ENCODE assay signal across 8 cellular contexts in genomic region chr16:77273-77806, GRCh38. TPM values are rescaled to one million over a fixed set of nuclear protein-coding genes. Genes with fewer than 3 reads are reported as not detected.
DNase-seq lines count a peak whose midpoint lies in the region; ATAC-seq and TF ChIP-seq lines count a peak whose summit lies in the region.

No MANE protein-coding gene starts in this region.

- intact Hi-C loops in thyroid gland (cut with DNase I): no loop called here

- H3K9me3 ChIP-seq in endocrine pancreas (ENCODE audit: control insufficient read depth, low read length): no peaks in the 10 kb centered on the region
- H3K9me3 ChIP-seq in thyroid gland: no peaks in the 10 kb centered on the region

- H3K27me3 ChIP-seq in endocrine pancreas (ENCODE audit: control insufficient read depth, insufficient read depth, low read length) (peaks cover 10% of the 10 kb centered on the region), thyroid gland (no peaks in the 10 kb centered on the region)

- no peak for TF ChIP-seq CTCF in WI38 (IDR thresholded peaks at IDR 0.05; ENCODE audit: low read depth, low read length)
- TF ChIP-seq CTCF in mesothelial cell of epicardium (IDR thresholded peaks at IDR 0.05; ENCODE audit: unreplicated experiment): no peak
- TF ChIP-seq CTCF in thyroid gland (IDR thresholded peaks at IDR 0.05): no peak

- no peaks in the 10 kb centered on the region for H3K9me3 Mint-ChIP-seq in mesothelial cell of epicardium

- 45 to 56% methylated on average over 13 to 19 of the region's 31 CpGs for WGBS in thyroid gland, 2 donors

- H3K4me1 ChIP-seq in endocrine pancreas (ENCODE audit: control insufficient read depth, insufficient read depth, low read length): no peaks in the 10 kb centered on the region
- peaks cover 42 to 54% of the 10 kb centered on the region in 2 donors for H3K4me1 ChIP-seq in thyroid gland

- peak overlapping the region; percentile 22 for H3K9ac ChIP-seq in endocrine pancreas (ENCODE audit: control insufficient read depth, insufficient read depth, low read length)

- H3K27ac Mint-ChIP-seq in mesothelial cell of epicardium: peak overlapping the region; percentile 96

- H3K4me3 Mint-ChIP-seq in mesothelial cell of epicardium: peak overlapping the region; percentile 66

- TF ChIP-seq POLR2A in thyroid gland (IDR thresholded peaks at IDR 0.05): no peak

- no peaks in the 10 kb centered on the region for H3K36me3 Mint-ChIP-seq in mesothelial cell of epicardium

- DNase-seq in COLO829 (ENCODE audit: low spot score): peak; percentile 45
- peak in 1 of 2 experiments; percentile 61 for DNase-seq in mesothelial cell of epicardium (ENCODE audit: low spot score in 2 of 2, unreplicated experiment in 2 of 2)
- peak in 1 of 2 donors; percentile 43 for DNase-seq in thyroid gland

- peaks cover 41% of the 10 kb centered on the region for H3K4me1 Mint-ChIP-seq in mesothelial cell of epicardium

- H3K27me3 Mint-ChIP-seq in mesothelial cell of epicardium (ENCODE audit: low read depth): no peaks in the 10 kb centered on the region

- H3K36me3 ChIP-seq in endocrine pancreas (ENCODE audit: control insufficient read depth, insufficient read depth, low read length) (no peaks in the 10 kb centered on the region), thyroid gland (peaks cover 0 to 6% of the 10 kb centered on the region in 2 donors)

- ATAC-seq in GM19328 (IDR thresholded peaks at IDR 0.05; ENCODE audit: unreplicated experiment) (peak; percentile 36), HG03571 (IDR thresholded peaks at IDR 0.05; ENCODE audit: unreplicated experiment) (peak; percentile 11), GM18858 (IDR thresholded peaks at IDR 0.05; ENCODE audit: unreplicated experiment) (no peak)

- H3K4me3 ChIP-seq in WI38 (ENCODE audit: low read depth, low read length) (peak overlapping the region; percentile 73), endocrine pancreas (ENCODE audit: control insufficient read depth, insufficient read depth, low read length) (no peak overlapping the region), thyroid gland (replicated peaks in 1 of 3) (peak overlapping the region; percentile 48 to 79 (median 66))

- H3K27ac ChIP-seq in thyroid gland: peak overlapping the region; percentile 72 to 92 (median 88)

RNA-seq across cellular contexts. Expression of gene MPG, which starts 0.7 kb away (rescaled TPM):
- total RNA-seq in mesothelial cell of epicardium (43.4 to 44.7 TPM (median 44.2 TPM) in 3 replicates), thyroid gland (100 to 1,000 TPM in 2 of 4 donors, 10 to 100 TPM in 2; 75.8 to 150 (median 104) TPM)

RNA-seq across cellular contexts. Expression of gene RHBDF1, which starts 4.9 kb away (rescaled TPM):
- total RNA-seq in mesothelial cell of epicardium (73.5 to 81.2 TPM (median 73.5 TPM) in 3 replicates), thyroid gland (10 to 100 TPM; 20.4 to 35.4 (median 28.4) TPM)

RNA-seq across cellular contexts. Expression of gene SNRNP25, which starts 23.7 kb away (rescaled TPM):
- total RNA-seq in mesothelial cell of epicardium: 33.1 to 34.8 TPM (median 33.9 TPM) in 3 replicates
- 10 to 100 TPM; 16.1 to 53.6 (median 34.8) TPM for total RNA-seq in thyroid gland

RNA-seq across cellular contexts. Expression of gene POLR3K, which starts 23.9 kb away (rescaled TPM):
- total RNA-seq in mesothelial cell of epicardium (8.7 to 9.2 TPM (median 9.1 TPM) in 3 replicates), thyroid gland (1 to 10 TPM; 3.5 to 6.7 (median 4.6) TPM)
